In the genomic region with DNA sequence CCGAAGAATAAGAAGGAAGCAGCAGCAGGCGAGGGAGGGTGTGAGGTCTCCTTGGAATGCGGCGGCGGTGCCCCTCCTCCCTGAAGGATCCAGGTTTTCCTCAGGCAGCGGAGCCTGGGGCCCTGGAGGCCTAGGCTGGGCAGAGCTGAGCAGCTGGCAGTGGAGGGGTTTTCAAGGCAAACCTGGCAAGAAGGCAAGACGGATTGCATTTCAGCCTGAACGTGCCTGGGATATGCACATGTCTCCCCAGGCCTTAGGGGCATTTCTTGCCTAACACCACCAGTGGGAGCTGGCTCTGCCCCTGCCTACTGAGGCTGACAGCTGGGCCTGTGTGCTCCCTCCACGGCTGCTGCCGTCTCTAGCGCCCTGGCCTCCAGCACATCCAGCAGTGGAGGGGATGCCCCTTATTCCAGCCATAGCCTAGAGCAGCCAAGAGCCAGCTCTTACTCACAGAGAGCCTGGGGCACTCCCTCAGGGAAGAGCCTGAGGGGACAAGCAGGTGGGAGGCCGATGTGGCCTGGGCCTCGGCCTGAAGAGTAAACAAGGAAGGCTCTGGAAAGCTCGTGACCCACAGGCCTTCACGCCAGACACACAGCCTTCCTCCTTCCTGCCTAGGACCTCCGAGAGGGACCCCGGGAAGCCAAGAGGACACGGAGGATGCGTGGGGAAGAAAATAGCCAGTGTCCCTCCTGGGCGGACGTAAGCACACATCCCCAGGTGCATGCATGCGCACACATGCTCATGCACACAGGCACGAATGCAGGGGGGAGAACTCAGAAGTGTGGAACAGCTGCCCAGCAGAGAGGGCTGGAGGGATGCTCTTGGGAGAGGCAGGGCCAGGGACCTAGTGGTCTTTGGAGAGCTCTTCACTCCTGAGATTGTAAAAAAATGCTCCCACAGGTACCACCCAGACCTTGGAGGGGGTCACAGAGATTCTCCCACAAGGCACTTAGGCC, we compare ENCODE assay signal across 9 cellular contexts. TPM values are rescaled to one million over a fixed set of nuclear protein-coding genes. Genes with fewer than 3 reads are reported as not detected.
A peak's percentile ranks its signal among the peaks of the same experiment; 100 is the strongest.
DNase-seq lines count a peak whose midpoint lies in the region; ATAC-seq and TF ChIP-seq lines count a peak whose summit lies in the region.
"Had no signal": no experiment of that assay in that cellular context is flagged by ENCODE, and none has a peak within 500 bp of the region (broad histone marks: within the 10 kb centered on the region; RNA-seq: fewer than 3 reads in every experiment).

No MANE protein-coding gene starts in this region.

- no peaks in the 10 kb centered on the region for H3K36me3 ChIP-seq in body of pancreas (replicated peaks in 1 of 2; ENCODE audit: insufficient read depth in 1 of 2, low read depth in 2 of 2)

- in situ Hi-C loops in GM13976 (cut with MboI; ENCODE audit: low sequenced_read_pairs, unreplicated experiment): no loop called here

- H3K9me3 ChIP-seq in body of pancreas: no peaks in the 10 kb centered on the region

- intact Hi-C loops in body of pancreas (cut with DNase I): no loop called here

- no peaks in the 10 kb centered on the region for H3K27me3 ChIP-seq in body of pancreas

- ATAC-seq in HG02885 (IDR thresholded peaks at IDR 0.05; ENCODE audit: poor library complexity, unreplicated experiment) (no peak), body of pancreas (no peak)

- TF ChIP-seq CTCF in GM13976 (IDR thresholded peaks at IDR 0.05; ENCODE audit: borderline replicate concordance, control extremely low read depth, extremely low read depth, insufficient read depth, missing control alignments) (no peak), body of pancreas (IDR thresholded peaks at IDR 0.05) (no peak)

- no peak overlapping the region for H3K4me3 ChIP-seq in body of pancreas

- WGBS in body of pancreas, 2 donors: 77 to 79% methylated on average over 18 to 23 of the region's 23 CpGs

- TF ChIP-seq POLR2A in body of pancreas (IDR thresholded peaks at IDR 0.05): no peak

- H3K27ac ChIP-seq in body of pancreas: no peak overlapping the region

- no peaks in the 10 kb centered on the region for H3K4me1 ChIP-seq in body of pancreas

- DNase-seq in GM13976 (ENCODE audit: low spot score): peak; percentile 24
- DNase-seq in NCI-H69 (lab: John Stamatoyannopoulos, UW): peak; percentile 92
- peak; percentile 69 for DNase-seq in fibroblast of peridontal ligament (ENCODE audit: extremely low read depth)
- DNase-seq in pulmonary artery endothelial cell (ENCODE audit: low read depth, low spot score): peak; percentile 32
- DNase-seq in body of pancreas: no peak
- DNase-seq in LoVo (ENCODE audit: low spot score): no peak
- no peak for DNase-seq in effector CD8-positive, alpha-beta T cell (lab: John Stamatoyannopoulos, UW)
- DNase-seq: stimulated activated CD4-positive, alpha-beta T cell treated with anti-CD3 and anti-CD28 coated beads, Interleukin-12 subunit alpha, Interleukin-12 subunit beta, amount 100 ng/mL, for 4 hours had no signal

RNA-seq across cellular contexts. Expression of a gene that starts 23.0 kb away (rescaled TPM):
- total RNA-seq in pulmonary artery endothelial cell (209 and 305 TPM in 2 replicates), body of pancreas (10 to 100 TPM; 12.9 to 17.1 TPM)

RNA-seq across cellular contexts. Expression of a gene that starts 24.3 kb away (rescaled TPM):
- total RNA-seq in pulmonary artery endothelial cell (209 and 564 TPM in 2 replicates), body of pancreas (1 to 10 TPM; 2.3 to 6.6 TPM)

RNA-seq across cellular contexts. Expression of a gene that starts 56.7 kb away (rescaled TPM):
- 11.5 and 14.8 TPM in 2 replicates for total RNA-seq in pulmonary artery endothelial cell
- total RNA-seq in body of pancreas: 10 to 100 TPM in 1 of 2 donors, 1 to 10 TPM in 1; 8.0 to 16.2 TPM

Comparison
In these comparisons a context has a peak if more than half of its experiments do, and no peak if none do; other contexts are left out.
1. DNase-seq: peak in GM13976 (single experiment), NCI-H69 (single experiment), fibroblast of peridontal ligament (single experiment) and pulmonary artery endothelial cell (single experiment); none in body of pancreas (0 of 4), LoVo (single experiment) and effector CD8-positive, alpha-beta T cell (single experiment).
2. RNA of a gene that starts 23.0 kb away (total RNA-seq): 209 to 305 TPM in pulmonary artery endothelial cell; 12.9 to 17.1 TPM in body of pancreas; every median in the first group is over 10 times any median in the second.
3. RNA of a gene that starts 24.3 kb away (total RNA-seq): 209 to 564 TPM in pulmonary artery endothelial cell; 2.3 to 6.6 TPM in body of pancreas; every median in the first group is over 10 times any median in the second.